ENCODE assay signal across 8 cellular contexts in genomic region chr7:26688936-26689506, GRCh38.
DNase-seq lines count a peak whose midpoint lies in the region; ATAC-seq and TF ChIP-seq lines count a peak whose summit lies in the region.

No MANE protein-coding gene starts in this region.

- peaks cover 11% of the 10 kb centered on the region for H3K4me1 ChIP-seq in BLaER1

- DNase-seq in activated B cell treated with CpG ODN at 0.5 μM for 24 hours, result no peak
- DNase-seq in NCI-H510A (lab: John Stamatoyannopoulos, UW), result no peak
- no peak for DNase-seq in occipital lobe (lab: John Stamatoyannopoulos, UW)
- no peak for DNase-seq in activated naive CD4-positive, alpha-beta T cell treated with anti-CD3 and anti-CD28 coated beads, Interleukin-2, amount 10 ng/mL, durations not matched to agents 7 days and 5 days
- no peak for DNase-seq in activated effector memory CD4-positive, alpha-beta T cell treated with Interleukin-2 at 50 U/mL for 16 hours

- H3K9me3 ChIP-seq in BLaER1, result no peaks in the 10 kb centered on the region

- no peak overlapping the region for H3K4me3 ChIP-seq in BLaER1

- no peak overlapping the region for H3K4me3 Mint-ChIP-seq in activated B cell treated with CpG ODN at 0.5 μM for 24 hours
- H3K4me3 Mint-ChIP-seq in activated naive CD4-positive, alpha-beta T cell treated with anti-CD3 and anti-CD28 coated beads, Interleukin-2, amount 10 ng/mL, durations not matched to agents 7 days and 5 days, result no peak overlapping the region

- H3K27me3 Mint-ChIP-seq in activated B cell treated with CpG ODN at 0.5 μM for 24 hours, result no peaks in the 10 kb centered on the region
- peaks cover 12% of the 10 kb centered on the region for H3K27me3 Mint-ChIP-seq in activated naive CD4-positive, alpha-beta T cell treated with anti-CD3 and anti-CD28 coated beads, Interleukin-2, amount 10 ng/mL, durations not matched to agents 7 days and 5 days

- intact Hi-C loops in activated B cell treated with CpG ODN at 0.5 μM for 24 hours (cut with micrococcal nuclease), result no loop called here

- ATAC-seq in GM19463 (IDR thresholded peaks at IDR 0.05; ENCODE audit: unreplicated experiment) (peak; percentile 71), HG03097 (IDR thresholded peaks at IDR 0.05; ENCODE audit: low FRiP score, unreplicated experiment) (peak; percentile 49), activated B cell treated with CpG ODN at 0.5 μM for 24 hours (ENCODE audit: low read depth) (no peak)

- H3K36me3 Mint-ChIP-seq in activated B cell treated with CpG ODN at 0.5 μM for 24 hours (ENCODE audit: low read depth), result peaks cover 8% of the 10 kb centered on the region
- no peaks in the 10 kb centered on the region for H3K36me3 Mint-ChIP-seq in activated naive CD4-positive, alpha-beta T cell treated with anti-CD3 and anti-CD28 coated beads, Interleukin-2, amount 10 ng/mL, durations not matched to agents 7 days and 5 days

- peak overlapping the region; percentile 67 for H3K27ac Mint-ChIP-seq in activated B cell treated with CpG ODN at 0.5 μM for 24 hours
- no peak overlapping the region for H3K27ac Mint-ChIP-seq in activated naive CD4-positive, alpha-beta T cell treated with anti-CD3 and anti-CD28 coated beads, Interleukin-2, amount 10 ng/mL, durations not matched to agents 7 days and 5 days

- no peaks in the 10 kb centered on the region for H3K27me3 ChIP-seq in BLaER1

- H3K4me1 Mint-ChIP-seq in activated B cell treated with CpG ODN at 0.5 μM for 24 hours, result peaks cover 36% of the 10 kb centered on the region
- no peaks in the 10 kb centered on the region for H3K4me1 Mint-ChIP-seq in activated naive CD4-positive, alpha-beta T cell treated with anti-CD3 and anti-CD28 coated beads, Interleukin-2, amount 10 ng/mL, durations not matched to agents 7 days and 5 days

- CTCF ChIA-PET in activated B cell treated with CpG ODN at 0.5 μM for 24 hours (lab: Charles Lee), result interaction anchor here (1.5 to 1.8 kb wide), 2 partner anchors 312 to 472 kb away, joined by 3 to 6 read pairs; no protein-coding TSS in a partner anchor
- CTCF ChIA-PET in activated naive CD4-positive, alpha-beta T cell treated with anti-CD3 and anti-CD28 coated beads, Interleukin-2, amount 10 ng/mL, durations not matched to agents 7 days and 5 days (lab: Charles Lee), result interaction anchor here (1.3 to 1.5 kb wide), 3 partner anchors 8 to 507 kb away, joined by 3 to 5 read pairs (median 5); no protein-coding TSS in a partner anchor

- H3K27ac ChIP-seq in BLaER1, result no peak overlapping the region

- peak overlapping the region; percentile 10 for H3K4me2 ChIP-seq in BLaER1

- no peak overlapping the region for H3K9ac ChIP-seq in BLaER1

- POLR2A ChIA-PET in activated B cell treated with CpG ODN at 0.5 μM for 24 hours (lab: Charles Lee), result no interaction called here

- no peak for TF ChIP-seq CTCF in activated B cell treated with CpG ODN at 0.5 μM for 24 hours (IDR thresholded peaks at IDR 0.05)

- no peaks in the 10 kb centered on the region for H4K20me1 ChIP-seq in BLaER1

- no peaks in the 10 kb centered on the region for H3K9me3 Mint-ChIP-seq in activated B cell treated with CpG ODN at 0.5 μM for 24 hours
- H3K9me3 Mint-ChIP-seq in activated naive CD4-positive, alpha-beta T cell treated with anti-CD3 and anti-CD28 coated beads, Interleukin-2, amount 10 ng/mL, durations not matched to agents 7 days and 5 days, result no peaks in the 10 kb centered on the region

- H3K36me3 ChIP-seq in BLaER1, result no peaks in the 10 kb centered on the region
